ENCODE assay signal across 11 cellular contexts in the genomic region with DNA sequence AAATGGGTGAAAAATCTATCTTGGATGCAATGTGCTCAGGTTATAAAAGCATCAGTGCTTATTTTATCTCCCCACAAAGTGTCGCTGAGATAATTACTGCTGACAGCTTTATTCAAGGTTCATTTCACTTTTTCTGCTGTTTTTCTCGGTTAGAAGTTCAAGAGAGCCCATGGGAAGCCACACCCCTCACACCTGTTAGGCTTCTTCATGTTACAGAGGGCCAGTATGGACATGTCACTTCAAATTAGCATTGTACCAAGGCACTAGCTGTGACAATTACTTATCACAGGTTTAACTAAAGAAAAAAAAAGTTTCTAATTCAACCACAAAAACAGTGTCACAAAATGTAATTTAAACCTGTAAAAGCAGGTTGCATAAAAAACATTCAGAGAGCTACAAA.
A peak's percentile ranks its signal among the peaks of the same experiment; 100 is the strongest.
DNase-seq lines count a peak whose midpoint lies in the region; ATAC-seq and TF ChIP-seq lines count a peak whose summit lies in the region.
"Had no signal": no experiment of that assay in that cellular context is flagged by ENCODE, and none has a peak within 500 bp of the region (broad histone marks: within the 10 kb centered on the region; RNA-seq: fewer than 3 reads in every experiment).

No MANE protein-coding gene starts in this region.

- H2AFZ ChIP-seq in OCI-LY7 (ENCODE audit: low read length): no peak overlapping the region
- no peak overlapping the region for H2AFZ ChIP-seq in H9 (ENCODE audit: low read length)

- H3K9me2 ChIP-seq in OCI-LY7 (ENCODE audit: insufficient read depth, low read length): no peaks in the 10 kb centered on the region

- H3K27me3 Mint-ChIP-seq in activated T-cell treated with anti-CD3 and anti-CD28 coated beads, Interleukin-2, amount 50 U/mL, for 4 hours (ENCODE audit: low read depth): no peaks in the 10 kb centered on the region
- no peaks in the 10 kb centered on the region for H3K27me3 Mint-ChIP-seq in activated CD8-positive, alpha-beta memory T cell treated with anti-CD3 and anti-CD28 coated beads, Interleukin-2, amount 10 ng/mL, durations not matched to agents 7 days and 5 days
- H3K27me3 Mint-ChIP-seq in H9 (ENCODE audit: low read depth): no peaks in the 10 kb centered on the region

- peaks cover 3% of the 10 kb centered on the region for H3K4me1 Mint-ChIP-seq in activated T-cell treated with anti-CD3 and anti-CD28 coated beads, Interleukin-2, amount 50 U/mL, for 4 hours (ENCODE audit: low read depth)
- H3K4me1 Mint-ChIP-seq in activated CD8-positive, alpha-beta memory T cell treated with anti-CD3 and anti-CD28 coated beads, Interleukin-2, amount 10 ng/mL, durations not matched to agents 7 days and 5 days: peaks cover 14% of the 10 kb centered on the region
- H3K4me1 Mint-ChIP-seq in H9: peaks cover 10 to 11% of the 10 kb centered on the region in 2 experiments

- CTCF ChIA-PET in OCI-LY7 (lab: Charles Lee; ENCODE audit: unreplicated experiment): no interaction called here
- CTCF ChIA-PET in activated CD8-positive, alpha-beta memory T cell treated with anti-CD3 and anti-CD28 coated beads, Interleukin-2, amount 10 ng/mL, durations not matched to agents 7 days and 5 days (lab: Charles Lee): no interaction called here

- H3K36me3 ChIP-seq in OCI-LY7 (ENCODE audit: insufficient read depth, low read length): 0 out of 2 replicates have a peak, but pooled peaks cover 3% of the 10 kb centered on the region

- H2BK15ac ChIP-seq in H9 (ENCODE audit: low read depth, low read length): no peak overlapping the region

- no peak overlapping the region for H3K56ac ChIP-seq in H9 (ENCODE audit: insufficient read length, low read depth, low read length)

- H4K20me1 ChIP-seq in OCI-LY7 (ENCODE audit: insufficient read depth, low read length) (no peaks in the 10 kb centered on the region), H9 (ENCODE audit: control insufficient read depth, insufficient read depth, insufficient read length) (no peaks in the 10 kb centered on the region)

- no peak overlapping the region for H2AK5ac ChIP-seq in H9 (ENCODE audit: insufficient read length, low read length)

- H3K27ac Mint-ChIP-seq in activated CD8-positive, alpha-beta memory T cell treated with anti-CD3 and anti-CD28 coated beads, Interleukin-2, amount 10 ng/mL, durations not matched to agents 7 days and 5 days: no peak overlapping the region
- H3K27ac Mint-ChIP-seq in H9: no peak overlapping the region

- intact Hi-C loops in OCI-LY7 (cut with micrococcal nuclease; ENCODE audit: unreplicated experiment): no loop called here

- no peaks in the 10 kb centered on the region for H3K79me1 ChIP-seq in H9 (ENCODE audit: insufficient read depth, low read depth, low read length, poor library complexity, severe bottlenecking)

- no peak overlapping the region for H4K5ac ChIP-seq in H9 (ENCODE audit: insufficient read length, low read depth, low read length)

- H3K27me3 ChIP-seq in H9 (ENCODE audit: insufficient read depth, low read length): no peaks in the 10 kb centered on the region

- no peaks in the 10 kb centered on the region for H3K23me2 ChIP-seq in H9 (ENCODE audit: insufficient read length, low read depth, low read length, poor library complexity, severe bottlenecking)

- ATAC-seq in GM21367 (IDR thresholded peaks at IDR 0.05; ENCODE audit: unreplicated experiment): peak; percentile 42
- ATAC-seq in activated T-cell treated with anti-CD3 and anti-CD28 coated beads, Interleukin-2, amount 50 U/mL, for 4 hours: no peak
- ATAC-seq in activated CD8-positive, alpha-beta memory T cell treated with anti-CD3 and anti-CD28 coated beads, Interleukin-2, amount 10 ng/mL, durations not matched to agents 7 days and 5 days: no peak
- ATAC-seq: Right ventricle myocardium inferior had no signal

- no peak overlapping the region for H4K91ac ChIP-seq in H9 (ENCODE audit: insufficient read length, low read depth, low read length)

- no peaks in the 10 kb centered on the region for H3K79me2 ChIP-seq in OCI-LY7 (ENCODE audit: insufficient read depth, low read depth, low read length)
- no peaks in the 10 kb centered on the region for H3K79me2 ChIP-seq in H9 (ENCODE audit: insufficient read depth, low read length)

- H3T11ph ChIP-seq in H9 (ENCODE audit: low read length): no peak overlapping the region

- no peaks in the 10 kb centered on the region for H3K9me3 ChIP-seq in OCI-LY7 (ENCODE audit: low read length)
- no peaks in the 10 kb centered on the region for H3K9me3 ChIP-seq in H9 (ENCODE audit: control insufficient read depth, low read depth, low read length)

- H3K9ac ChIP-seq in H9 (ENCODE audit: extremely low read depth, insufficient read length, low read length): no peak overlapping the region

- DNase-seq in DMS79 (lab: John Stamatoyannopoulos, UW) (peak; percentile 10), NCI-H1105 treated with DMSO at 0.1 percent for 48 hours (lab: John Stamatoyannopoulos, UW) (peak; percentile 98), OCI-LY7 (ENCODE audit: low spot score) (peak; percentile 42), anterior cingulate cortex (lab: John Stamatoyannopoulos, UW) (no peak), H9 (no peak)
- DNase-seq in activated T-cell treated with anti-CD3 and anti-CD28 coated beads, Interleukin-2, amount 50 U/mL, for 4 hours: no peak
- DNase-seq in activated CD8-positive, alpha-beta memory T cell treated with anti-CD3 and anti-CD28 coated beads, Interleukin-2, amount 10 ng/mL, durations not matched to agents 7 days and 5 days: no peak
- DNase-seq: amygdala had no signal

- POLR2A ChIA-PET in OCI-LY7 (lab: Charles Lee): interaction anchor here (0.6 to 2.9 kb wide), 2 partner anchors 13 to 23 kb away, joined by 3 to 9 read pairs; no protein-coding TSS in a partner anchor

- H3K27ac ChIP-seq in OCI-LY7 (ENCODE audit: low read depth, low read length, poor library complexity, severe bottlenecking) (no peak overlapping the region), H9 (ENCODE audit: insufficient read length, low read depth, low read length) (no peak overlapping the region)
- H3K27ac ChIP-seq: epithelial cell of prostate had no signal

- TF ChIP-seq CTCF in OCI-LY7 (conservative IDR thresholded peaks at IDR 0.05; ENCODE audit: low read length) (no peak), H9 (conservative IDR thresholded peaks at IDR 0.05) (no peak)

- H3K18ac ChIP-seq in H9 (ENCODE audit: insufficient read length, low read depth, low read length): no peak overlapping the region

- no peak overlapping the region for H3K14ac ChIP-seq in H9 (ENCODE audit: insufficient read depth, low read length)

- H3K4me3 Mint-ChIP-seq in activated T-cell treated with anti-CD3 and anti-CD28 coated beads, Interleukin-2, amount 50 U/mL, for 4 hours: no peak overlapping the region
- H3K4me3 Mint-ChIP-seq in activated CD8-positive, alpha-beta memory T cell treated with anti-CD3 and anti-CD28 coated beads, Interleukin-2, amount 10 ng/mL, durations not matched to agents 7 days and 5 days: no peak overlapping the region
- H3K4me3 Mint-ChIP-seq in H9: no peak overlapping the region

- H2BK5ac ChIP-seq in H9 (ENCODE audit: insufficient read length, low read length): no peak overlapping the region

- no peak overlapping the region for H2BK12ac ChIP-seq in H9 (ENCODE audit: insufficient read length, low read depth, low read length)

- H3K4ac ChIP-seq in H9 (ENCODE audit: low read depth, low read length): no peak overlapping the region

- H3K23ac ChIP-seq in H9 (ENCODE audit: insufficient read length, low read depth, low read length): no peak overlapping the region

- H2BK20ac ChIP-seq in H9 (ENCODE audit: low read depth, low read length, poor library complexity, severe bottlenecking): no peak overlapping the region

- H3K4me1 ChIP-seq in OCI-LY7 (ENCODE audit: insufficient read depth, low read length, poor library complexity, severe bottlenecking) (peaks cover 5% of the 10 kb centered on the region), H9 (ENCODE audit: insufficient read depth, low read length) (peaks cover 6% of the 10 kb centered on the region; the same call in 1 of the 2 replicates)

- H2BK120ac ChIP-seq in H9 (ENCODE audit: low read depth, low read length, poor library complexity, severe bottlenecking): no peak overlapping the region

- BruUV-seq in OCI-LY7 (replicated peaks; lab: Mats Ljungman, UMichigan): no TSS peak

- H3K4me2 ChIP-seq in OCI-LY7 (ENCODE audit: low read length) (no peak overlapping the region), H9 (ENCODE audit: insufficient read depth, insufficient read length, low read length) (no peak overlapping the region)

- no peak overlapping the region for H4K8ac ChIP-seq in H9 (replicated peaks; ENCODE audit: insufficient read length, low read depth, low read length)

- no peaks in the 10 kb centered on the region for H3K9me3 Mint-ChIP-seq in activated T-cell treated with anti-CD3 and anti-CD28 coated beads, Interleukin-2, amount 50 U/mL, for 4 hours
- H3K9me3 Mint-ChIP-seq in activated CD8-positive, alpha-beta memory T cell treated with anti-CD3 and anti-CD28 coated beads, Interleukin-2, amount 10 ng/mL, durations not matched to agents 7 days and 5 days (ENCODE audit: low read depth): no peaks in the 10 kb centered on the region
- no peaks in the 10 kb centered on the region for H3K9me3 Mint-ChIP-seq in H9

- no CpG with 5 or more reads among the region's 2 CpGs for WGBS in H9 (ENCODE audit: extremely low coverage, insufficient read length, low lambda C conversion rate)

- peaks cover 4% of the 10 kb centered on the region for H3K36me3 Mint-ChIP-seq in activated T-cell treated with anti-CD3 and anti-CD28 coated beads, Interleukin-2, amount 50 U/mL, for 4 hours (ENCODE audit: insufficient read depth)
- peaks cover 3% of the 10 kb centered on the region for H3K36me3 Mint-ChIP-seq in activated CD8-positive, alpha-beta memory T cell treated with anti-CD3 and anti-CD28 coated beads, Interleukin-2, amount 10 ng/mL, durations not matched to agents 7 days and 5 days
- no peaks in the 10 kb centered on the region; a peak in 1 of 7 replicates for H3K36me3 Mint-ChIP-seq in H9 (ENCODE audit: insufficient read depth in 1 of 3, low read depth in 3 of 3)

- H3K4me3 ChIP-seq in OCI-LY7 (ENCODE audit: low read depth, low read length, poor library complexity, severe bottlenecking): no peak overlapping the region

Comparison
In these comparisons a context has a peak if more than half of its experiments do, and no peak if none do; other contexts are left out.
1. DNase-seq: peak in DMS79 (single experiment), NCI-H1105 treated with DMSO at 0.1 percent for 48 hours (single experiment) and OCI-LY7 (single experiment); none in anterior cingulate cortex (0 of 58), activated T-cell treated with anti-CD3 and anti-CD28 coated beads, Interleukin-2, amount 50 U/mL, for 4 hours (single experiment), activated CD8-positive, alpha-beta memory T cell treated with anti-CD3 and anti-CD28 coated beads, Interleukin-2, amount 10 ng/mL, durations not matched to agents 7 days and 5 days (single experiment) and H9 (single experiment).